Comparison of ENCODE assay signal across 1 cellular context in genomic region chr5:123485275-123485674, GRCh38.
TF ChIP-seq lines count a peak whose summit lies in the region.

No MANE protein-coding gene starts in this region.

TF ChIP-seq in SK-N-SH, 30 proteins besides CTCF, POLR2A, EP300 and RAD21 (continued from another document):
- no peak for TF ChIP-seq USF1 (IDR thresholded peaks at IDR 0.05; ENCODE audit: borderline replicate concordance, low read depth)
- TF ChIP-seq TCF12 (IDR thresholded peaks at IDR 0.05): no peak
- no peak for TF ChIP-seq NFIC (IDR thresholded peaks at IDR 0.05; ENCODE audit: borderline replicate concordance)
- no peak for TF ChIP-seq MAX (IDR thresholded peaks at IDR 0.05; ENCODE audit: low read depth)
- TF ChIP-seq ZBTB33 (IDR thresholded peaks at IDR 0.05; ENCODE audit: borderline replicate concordance, low read depth): no peak
- TF ChIP-seq GATA2 (CRISPR knock-in tag; IDR thresholded peaks at IDR 0.05): no peak
- TF ChIP-seq TEAD4 (IDR thresholded peaks at IDR 0.05; ENCODE audit: borderline replicate concordance, insufficient read depth): no peak
- no peak for TF ChIP-seq RCOR1 (IDR thresholded peaks at IDR 0.05; ENCODE audit: low read length)
- no peak for TF ChIP-seq RFX5 (IDR thresholded peaks at IDR 0.05; ENCODE audit: low read length)
- no peak for TF ChIP-seq NRF1 (IDR thresholded peaks at IDR 0.05; ENCODE audit: low read depth, low read length)
- TF ChIP-seq POLR2AphosphoS5 (IDR thresholded peaks at IDR 0.05; ENCODE audit: low read depth, low read length): no peak
- TF ChIP-seq IRF3 (IDR thresholded peaks at IDR 0.05; ENCODE audit: low read depth, low read length): no peak
- no peak for TF ChIP-seq FOXM1 (IDR thresholded peaks at IDR 0.05; ENCODE audit: low read depth)
- no peak for TF ChIP-seq ELF1 (IDR thresholded peaks at IDR 0.05)
TF ChIP-seq in SK-N-SH: peak in this region for 0.
